Comparison of ENCODE assay signal across 16 cellular contexts in genomic region chr18:3514312-3515216, GRCh38.
"Had no signal": no experiment of that assay in that cellular context is flagged by ENCODE, and none has a peak within 500 bp of the region (broad histone marks: within the 10 kb centered on the region; RNA-seq: fewer than 3 reads in every experiment).

No MANE protein-coding gene starts in this region.

- H3K36me3 Mint-ChIP-seq: activated naive CD8-positive, alpha-beta T cell; neural progenitor cell; WTC11 had no signal

- H3K4me3 Mint-ChIP-seq: activated CD4-positive, alpha-beta T cell treated with anti-CD3 and anti-CD28 coated beads, Interleukin-2, amount 10 ng/mL, durations not matched to agents 24 days and 14 days; activated naive CD8-positive, alpha-beta T cell; endodermal cell; neural progenitor cell; stimulated activated naive CD8-positive, alpha-beta T cell treated with anti-CD3 and anti-CD28 coated beads, Interleukin-15, Interleukin-2, amounts not matched to agents 100 ng/mL and 50 ng/mL, for 24 hours; WTC11 had no signal

- H3K4me3 ChIP-seq: breast epithelium, neural progenitor cell, pancreas, thyroid gland had no signal

- H3K9me3 ChIP-seq: breast epithelium, pancreas, thyroid gland had no signal

- DNase-seq: activated CD4-positive, alpha-beta T cell treated with anti-CD3 and anti-CD28 coated beads, Interleukin-2, amount 10 ng/mL, durations not matched to agents 24 days and 14 days; activated CD8-positive, alpha-beta memory T cell treated with anti-CD3 and anti-CD28 coated beads for 24 hours; activated gamma-delta T cell; dermis blood vessel endothelial cell; endodermal cell; erythroblast; hippocampal formation; left ventricle myocardium superior; pancreas; stimulated activated CD4-positive, alpha-beta T cell treated with anti-CD3 and anti-CD28 coated beads, Interleukin-2, amount 100 ng/mL, for 48 hours; thyroid gland had no signal

- H3K27me3 Mint-ChIP-seq: activated naive CD8-positive, alpha-beta T cell; stimulated activated naive CD8-positive, alpha-beta T cell treated with anti-CD3 and anti-CD28 coated beads, Interleukin-15, Interleukin-2, amounts not matched to agents 100 ng/mL and 50 ng/mL, for 24 hours had no signal

- H3K27me3 ChIP-seq: breast epithelium, neural progenitor cell, pancreas, thyroid gland had no signal

- H3K9me3 Mint-ChIP-seq: endodermal cell; neural progenitor cell; stimulated activated naive CD8-positive, alpha-beta T cell treated with anti-CD3 and anti-CD28 coated beads, Interleukin-15, Interleukin-2, amounts not matched to agents 100 ng/mL and 50 ng/mL, for 24 hours; WTC11 had no signal

- ATAC-seq: left ventricle myocardium superior, pancreas, WTC11 had no signal

- H3K36me3 ChIP-seq: breast epithelium, neural progenitor cell, pancreas, thyroid gland had no signal

- H3K27ac Mint-ChIP-seq: activated CD4-positive, alpha-beta T cell treated with anti-CD3 and anti-CD28 coated beads, Interleukin-2, amount 10 ng/mL, durations not matched to agents 24 days and 14 days; activated naive CD8-positive, alpha-beta T cell; endodermal cell; neural progenitor cell; WTC11 had no signal
